ENCODE assay signal across 8 cellular contexts in genomic region chr11:114183041-114183511, GRCh38.
DNase-seq lines count a peak whose midpoint lies in the region; ATAC-seq lines count a peak whose summit lies in the region.

No MANE protein-coding gene starts in this region.

- intact Hi-C loops in right cardiac atrium (cut with DNase I): loop anchor here in 3 of 4 donors (5.0 to 10.0 kb wide), 3 partner anchors 74 to 146 kb away; no protein-coding TSS in a partner anchor

- no peaks in the 10 kb centered on the region for H3K36me3 ChIP-seq in KOPT-K1 (ENCODE audit: insufficient read depth, low read length)

- peaks cover 62% of the 10 kb centered on the region for H3K4me1 ChIP-seq in right cardiac atrium (ENCODE audit: control insufficient read depth, insufficient read depth, low read length)

- H3K27ac ChIP-seq in KOPT-K1 (ENCODE audit: low read depth, low read length, poor library complexity, severe bottlenecking) (peak overlapping the region; percentile 65), right cardiac atrium (ENCODE audit: low read length) (peak overlapping the region; percentile 26)

- ATAC-seq in right cardiac atrium (no peak), HG03520 (IDR thresholded peaks at IDR 0.05; ENCODE audit: unreplicated experiment) (no peak), HG02763 (IDR thresholded peaks at IDR 0.05; ENCODE audit: unreplicated experiment) (no peak)

- no peaks in the 10 kb centered on the region for H3K27me3 ChIP-seq in right cardiac atrium (ENCODE audit: control insufficient read depth, insufficient read depth)

- no peak overlapping the region for H3K4me3 ChIP-seq in right cardiac atrium (ENCODE audit: low read length)

- WGBS in right cardiac atrium: 42% methylated on average over 16 of the region's 16 CpGs

- DNase-seq in activated T-cell treated with anti-CD3 and anti-CD28 coated beads for 48 hours (ENCODE audit: low read depth) (peak; percentile 38), right cardiac atrium (peak in 1 of 3 donors; percentile 80), NCI-H1930 (lab: John Stamatoyannopoulos, UW) (no peak), NOMO-1 treated with dmso at 0.1 percent for 144 hours (lab: John Stamatoyannopoulos, UW; ENCODE audit: unreplicated experiment) (no peak)
- peak; percentile 30 for DNase-seq in stimulated activated CD8-positive, alpha-beta memory T cell treated with anti-CD3 and anti-CD28 coated beads, Interleukin-15, amount 100 ng/mL, for 1 hour (ENCODE audit: low read depth)

- H3K9me3 ChIP-seq in KOPT-K1 (ENCODE audit: insufficient read depth, low read length, poor library complexity, severe bottlenecking): no peaks in the 10 kb centered on the region
- no peaks in the 10 kb centered on the region for H3K9me3 ChIP-seq in right cardiac atrium (ENCODE audit: control insufficient read depth, low read length)

Comparison
In these comparisons a context has a peak if more than half of its experiments do, and no peak if none do; other contexts are left out.
1. DNase-seq: peak in activated T-cell treated with anti-CD3 and anti-CD28 coated beads for 48 hours (single experiment) and stimulated activated CD8-positive, alpha-beta memory T cell treated with anti-CD3 and anti-CD28 coated beads, Interleukin-15, amount 100 ng/mL, for 1 hour (single experiment); none in NCI-H1930 (0 of 2) and NOMO-1 treated with dmso at 0.1 percent for 144 hours (single experiment).